Comparison of ENCODE assay signal across 18 cellular contexts in genomic region chr2:163693484-163693883, GRCh38. TPM values are rescaled to one million over a fixed set of nuclear protein-coding genes. Genes with fewer than 3 reads are reported as not detected.
DNase-seq lines count a peak whose midpoint lies in the region; ATAC-seq, FAIRE-seq and TF ChIP-seq lines count a peak whose summit lies in the region.
"Had no signal": no experiment of that assay in that cellular context is flagged by ENCODE, and none has a peak within 500 bp of the region (broad histone marks: within the 10 kb centered on the region; RNA-seq: fewer than 3 reads in every experiment).

No MANE protein-coding gene starts in this region.

- peaks cover 11% of the 10 kb centered on the region for H3K4me1 ChIP-seq in stomach smooth muscle (ENCODE audit: control insufficient read depth, insufficient read depth, low read length)

- no peaks in the 10 kb centered on the region for H3K27me3 ChIP-seq in stomach smooth muscle (ENCODE audit: control insufficient read depth in 1 of 2, insufficient read depth in 2 of 2, low read length in 2 of 2)

- H3K27ac ChIP-seq in coronary artery (peak overlapping the region; percentile 53 to 72), stomach smooth muscle (ENCODE audit: low read length) (peak overlapping the region; percentile 42)

- no peak for TF ChIP-seq POLR2A in GM12891 (IDR thresholded peaks at IDR 0.05; ENCODE audit: low read depth, low read length)
- no peak for TF ChIP-seq POLR2A in GM18505 (IDR thresholded peaks at IDR 0.05; ENCODE audit: borderline replicate concordance, extremely low read depth, insufficient read depth, insufficient read length)

- H3K36me3 ChIP-seq in stomach smooth muscle (ENCODE audit: control insufficient read depth in 2 of 2, insufficient read depth in 2 of 2, low read length in 2 of 2): no peaks in the 10 kb centered on the region

- DNase-seq in GM12891 (ENCODE audit: insufficient read length, low spot score) (no peak), coronary artery (ENCODE audit: low spot score) (no peak), NCI-H2081 (lab: John Stamatoyannopoulos, UW) (no peak)
- DNase-seq: DMS79, NCI-H1694 treated with DMSO at 0.1 percent for 48 hours, NCI-H2107, NCI-H226, NCI-H524, NCI-H82, RPMI8226, SIG-M5 had no signal

- H3K9ac ChIP-seq in stomach smooth muscle (ENCODE audit: low read length in 2 of 2): no peak overlapping the region

- H3K4me3 ChIP-seq in coronary artery (no peak overlapping the region), stomach smooth muscle (ENCODE audit: low read length in 2 of 2) (no peak overlapping the region)
- H3K4me3 ChIP-seq: K562 had no signal

- H3K9me3 ChIP-seq in stomach smooth muscle (ENCODE audit: control insufficient read depth in 2 of 2, low read length in 2 of 2): no peaks in the 10 kb centered on the region

- no peak for FAIRE-seq in GM12891 (lab: Jason Lieb, UNC)
- FAIRE-seq: K562 had no signal

- peak; percentile 41 for ATAC-seq in HG02885 (IDR thresholded peaks at IDR 0.05; ENCODE audit: poor library complexity, unreplicated experiment)
- no peak for ATAC-seq in HG03342 (IDR thresholded peaks at IDR 0.05; ENCODE audit: unreplicated experiment)
- ATAC-seq in GM18505 (IDR thresholded peaks at IDR 0.05; ENCODE audit: unreplicated experiment): no peak
- ATAC-seq: K562, SK-N-SH treated with all-trans-retinoic acid at 6 μM for 48 hours had no signal

- no peak for TF ChIP-seq CTCF in coronary artery (IDR thresholded peaks at IDR 0.05)

TF ChIP-seq in GM12891, 5 proteins besides CTCF, POLR2A, EP300 and RAD21:
- TF ChIP-seq SPI1 (IDR thresholded peaks at IDR 0.05; ENCODE audit: low read depth, low read length): 0 out of 2 replicates have a peak, but pooled peaks have one; percentile 8
- no peak for TF ChIP-seq TAF1 (IDR thresholded peaks at IDR 0.05; ENCODE audit: low read depth, low read length)
- no peak for TF ChIP-seq POU2F2 (IDR thresholded peaks at IDR 0.05; ENCODE audit: low read depth, low read length)
- TF ChIP-seq PAX5 (IDR thresholded peaks at IDR 0.05; ENCODE audit: insufficient read depth, low read length, severe bottlenecking): no peak
- TF ChIP-seq POLR2AphosphoS5 (IDR thresholded peaks at IDR 0.05; ENCODE audit: low read depth, low read length): no peak
TF ChIP-seq in GM12891: peak in this region for 1.

RNA-seq across cellular contexts. Expression of gene FIGN, which starts 42.3 kb away (rescaled TPM):
- not detected for polyA plus RNA-seq in GM12891 (2012; ENCODE audit: low read depth, missing spikeins)
- polyA plus RNA-seq: CD14-positive monocyte, K562 had no signal
